ENCODE assay signal across 9 cellular contexts in genomic region chr15:92907229-92907628, GRCh38. TPM values are rescaled to one million over a fixed set of nuclear protein-coding genes. Genes with fewer than 3 reads are reported as not detected.
A peak's percentile ranks its signal among the peaks of the same experiment; 100 is the strongest.
DNase-seq lines count a peak whose midpoint lies in the region; ATAC-seq and TF ChIP-seq lines count a peak whose summit lies in the region.
"Had no signal": no experiment of that assay in that cellular context is flagged by ENCODE, and none has a peak within 500 bp of the region (broad histone marks: within the 10 kb centered on the region; RNA-seq: fewer than 3 reads in every experiment).

No MANE protein-coding gene starts in this region.

- peak overlapping the region in 1 of 2 donors; percentile 96 for H3K9ac ChIP-seq in colonic mucosa (ENCODE audit: low read depth in 2 of 2, low read length in 2 of 2)

- H3K27me3 Mint-ChIP-seq in natural killer cell (ENCODE audit: low read depth in 2 of 2): no peaks in the 10 kb centered on the region

- no peaks in the 10 kb centered on the region for H3K9me3 Mint-ChIP-seq in natural killer cell

- in situ Hi-C loops in ACHN (cut with HindIII; ENCODE audit: low pct_ligation_motif_present, low pct_unique_long_range_greater_than_20kb, low sequenced_read_pairs): loop anchor here (25.0 kb wide), 1 partner anchor 95 kb away; no protein-coding TSS in a partner anchor

- peaks cover 90 to 91% of the 10 kb centered on the region in 2 donors for H3K4me1 Mint-ChIP-seq in natural killer cell

- H3K4me3 ChIP-seq in MG63: peak overlapping the region; percentile 2; the same call in 1 of the 2 replicates
- no peak overlapping the region for H3K4me3 ChIP-seq in colonic mucosa

- ATAC-seq in natural killer cell: no peak

- H3K4me3 Mint-ChIP-seq in natural killer cell: peak overlapping the region; percentile 93

- DNase-seq in ACHN (peak; percentile 35), MG63 (no peak), colonic mucosa (no peak), natural killer cell (no peak), amniotic stem cell (lab: John Stamatoyannopoulos, UW) (no peak), hippocampal formation (lab: John Stamatoyannopoulos, UW) (no peak), GM10266 (ENCODE audit: extremely low spot score) (no peak)
- DNase-seq in effector CD4-positive, alpha-beta T cell: no peak
- DNase-seq: GDM1 had no signal

- no peaks in the 10 kb centered on the region for H3K36me3 Mint-ChIP-seq in natural killer cell

- intact Hi-C loops in colonic mucosa (cut with DNase I) (no loop called here), natural killer cell (cut with micrococcal nuclease) (loop anchor here (2.0 kb wide), 1 partner anchor 1322 kb away; no protein-coding TSS in a partner anchor)

- peaks cover 31% of the 10 kb centered on the region for H3K4me1 ChIP-seq in colonic mucosa

- H3K27me3 ChIP-seq in MG63 (no peaks in the 10 kb centered on the region), colonic mucosa (no peaks in the 10 kb centered on the region)

- TF ChIP-seq CTCF in colonic mucosa (IDR thresholded peaks at IDR 0.05) (no peak), natural killer cell (IDR thresholded peaks at IDR 0.05) (no peak), GM10266 (IDR thresholded peaks at IDR 0.05; ENCODE audit: control insufficient read depth, insufficient read depth, low read depth, missing control alignments) (no peak)

- H3K36me3 ChIP-seq in MG63 (peaks cover 65% of the 10 kb centered on the region), colonic mucosa (no peaks in the 10 kb centered on the region)

- H3K9me3 ChIP-seq in MG63: no peaks in the 10 kb centered on the region
- no peaks in the 10 kb centered on the region for H3K9me3 ChIP-seq in colonic mucosa

- peak overlapping the region; percentile 99 to 100 for H3K27ac Mint-ChIP-seq in natural killer cell

- peak overlapping the region; percentile 98 for H3K27ac ChIP-seq in colonic mucosa

RNA-seq across cellular contexts. Expression of gene CHD2, which starts 7.1 kb away (rescaled TPM):
- 18.0 and 23.1 TPM in 2 replicates for total RNA-seq in MG63 (2014; rRNA removed; shearing (Covaris generic); ENCODE audit: low replicate concordance)
- 100 to 1,000 TPM in 1 of 2 donors, 10 to 100 TPM in 1; 87.5 to 121 TPM for total RNA-seq in colonic mucosa
- total RNA-seq in natural killer cell: 100 to 1,000 TPM; 418 to 449 (median 441) TPM
